In the genomic region with DNA sequence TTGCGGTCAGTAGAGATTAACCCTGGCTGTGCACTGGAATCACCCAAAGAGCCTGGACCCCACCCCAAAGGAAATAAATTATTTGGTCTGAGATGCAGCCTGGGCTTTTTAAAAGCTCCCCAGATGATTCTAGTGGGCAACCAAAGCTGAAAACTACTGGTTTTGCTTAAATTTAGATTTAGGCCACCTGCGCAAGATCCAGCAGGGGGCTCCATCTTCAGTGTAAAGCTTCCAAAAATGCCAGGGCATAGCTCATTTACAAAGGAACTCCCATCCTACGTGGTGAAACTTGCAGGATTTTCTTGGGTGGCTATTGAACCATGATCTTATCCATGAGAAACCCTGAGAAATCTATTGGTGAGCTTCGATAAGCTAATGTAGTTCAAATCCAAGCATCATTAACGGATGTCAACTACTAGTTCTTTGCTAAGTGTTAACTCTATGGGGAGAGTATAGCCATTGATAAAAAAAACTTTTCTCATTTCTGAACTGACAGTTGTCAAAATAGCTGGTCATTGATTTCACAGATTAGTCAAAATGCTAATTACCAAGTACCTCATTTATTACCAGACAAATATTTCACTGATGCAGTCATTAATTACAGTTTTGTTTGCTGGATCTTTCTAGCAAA, we compare ENCODE assay signal across 9 cellular contexts.
A peak's percentile ranks its signal among the peaks of the same experiment; 100 is the strongest.
DNase-seq lines count a peak whose midpoint lies in the region; ATAC-seq and TF ChIP-seq lines count a peak whose summit lies in the region.
"Had no signal": no experiment of that assay in that cellular context is flagged by ENCODE, and none has a peak within 500 bp of the region (broad histone marks: within the 10 kb centered on the region; RNA-seq: fewer than 3 reads in every experiment).

No MANE protein-coding gene starts in this region.

- no peak overlapping the region for H3K27ac Mint-ChIP-seq in osteocyte (ENCODE audit: unreplicated experiment)
- H3K27ac Mint-ChIP-seq in activated T-cell treated with anti-CD3 and anti-CD28 coated beads, Interleukin-2, amount 50 U/mL, for 72 hours = no peak overlapping the region
- H3K27ac Mint-ChIP-seq: CD4-positive, CD25-positive, alpha-beta regulatory T cell had no signal

- H3K27me3 Mint-ChIP-seq in osteocyte (ENCODE audit: unreplicated experiment) = no peaks in the 10 kb centered on the region
- peaks cover 13% of the 10 kb centered on the region for H3K27me3 Mint-ChIP-seq in activated T-cell treated with anti-CD3 and anti-CD28 coated beads, Interleukin-2, amount 50 U/mL, for 72 hours (ENCODE audit: low read depth)

- H3K4me3 Mint-ChIP-seq in osteocyte (ENCODE audit: unreplicated experiment) = no peak overlapping the region
- no peak overlapping the region for H3K4me3 Mint-ChIP-seq in activated T-cell treated with anti-CD3 and anti-CD28 coated beads, Interleukin-2, amount 50 U/mL, for 72 hours
- H3K4me3 Mint-ChIP-seq: CD4-positive, CD25-positive, alpha-beta regulatory T cell had no signal

- TF ChIP-seq CTCF in LNCAP (IDR thresholded peaks at IDR 0.05) (peak; percentile 76), cardiac fibroblast (IDR thresholded peaks at IDR 0.05; ENCODE audit: low read depth, low read length) (peak; percentile 67), osteocyte (IDR thresholded peaks at IDR 0.05) (peak; percentile 43)

- peak; percentile 33 for DNase-seq in NCI-H2227 (lab: John Stamatoyannopoulos, UW; ENCODE audit: unreplicated experiment)
- DNase-seq in NCI-H2227 treated with DMSO at 0.1 percent for 48 hours (lab: John Stamatoyannopoulos, UW) = no peak
- peak; percentile 9 to 45 for DNase-seq in cardiac fibroblast (ENCODE audit: low read depth in 2 of 2)
- DNase-seq in osteocyte (ENCODE audit: extremely low spot score, unreplicated experiment) = no peak
- no peak for DNase-seq in occipital lobe (lab: John Stamatoyannopoulos, UW)
- DNase-seq in activated T-cell treated with anti-CD3 and anti-CD28 coated beads, Interleukin-2, amount 50 U/mL, for 72 hours = no peak

- H3K4me3 ChIP-seq in cardiac fibroblast (replicated peaks in 1 of 2; ENCODE audit: low read depth in 2 of 2, low read length in 2 of 2) = no peak overlapping the region

- H3K9me3 Mint-ChIP-seq in osteocyte (ENCODE audit: unreplicated experiment) = no peaks in the 10 kb centered on the region
- no peaks in the 10 kb centered on the region for H3K9me3 Mint-ChIP-seq in activated T-cell treated with anti-CD3 and anti-CD28 coated beads, Interleukin-2, amount 50 U/mL, for 72 hours
- H3K9me3 Mint-ChIP-seq: CD4-positive, CD25-positive, alpha-beta regulatory T cell had no signal

- no peaks in the 10 kb centered on the region for H3K36me3 Mint-ChIP-seq in osteocyte (ENCODE audit: unreplicated experiment)
- no peaks in the 10 kb centered on the region for H3K36me3 Mint-ChIP-seq in activated T-cell treated with anti-CD3 and anti-CD28 coated beads, Interleukin-2, amount 50 U/mL, for 72 hours (ENCODE audit: insufficient read depth in 2 of 2)
- H3K36me3 Mint-ChIP-seq: CD4-positive, CD25-positive, alpha-beta regulatory T cell had no signal

- ATAC-seq in GM18868 (IDR thresholded peaks at IDR 0.05; ENCODE audit: unreplicated experiment) = no peak
- no peak for ATAC-seq in activated T-cell treated with anti-CD3 and anti-CD28 coated beads, Interleukin-2, amount 50 U/mL, for 72 hours (replicated peaks in 1 of 2)

- H3K4me1 Mint-ChIP-seq in osteocyte (ENCODE audit: unreplicated experiment) = no peaks in the 10 kb centered on the region
- H3K4me1 Mint-ChIP-seq in activated T-cell treated with anti-CD3 and anti-CD28 coated beads, Interleukin-2, amount 50 U/mL, for 72 hours (ENCODE audit: low read depth) = no peaks in the 10 kb centered on the region
- H3K4me1 Mint-ChIP-seq: CD4-positive, CD25-positive, alpha-beta regulatory T cell had no signal

Comparison
In these comparisons a context has a peak if more than half of its experiments do, and no peak if none do; other contexts are left out.
1. DNase-seq: peak in NCI-H2227 (single experiment) and cardiac fibroblast (2 of 2); none in NCI-H2227 treated with DMSO at 0.1 percent for 48 hours (single experiment), osteocyte (single experiment), occipital lobe (single experiment) and activated T-cell treated with anti-CD3 and anti-CD28 coated beads, Interleukin-2, amount 50 U/mL, for 72 hours (0 of 2).
2. Peak in every context shown above with its lines, with median percentiles within 50 percentile points of each other: CTCF ChIP-seq.